Comparison of ENCODE assay signal across 18 cellular contexts in genomic region chr21:44637851-44638348, GRCh38. TPM values are rescaled to one million over a fixed set of nuclear protein-coding genes. Genes with fewer than 3 reads are reported as not detected.
"Had no signal": no experiment of that assay in that cellular context is flagged by ENCODE, and none has a peak within 500 bp of the region (broad histone marks: within the 10 kb centered on the region; RNA-seq: fewer than 3 reads in every experiment).

No MANE protein-coding gene starts in this region.

RNA-seq across cellular contexts. Expression of gene KRTAP10-10, which starts 0.7 kb away (rescaled TPM):
- total RNA-seq: epithelial cell of proximal tubule, esophagus squamous epithelium, gastroesophageal sphincter, left ventricle myocardium inferior, lower lobe of right lung, mesothelial cell of epicardium, mucosa of gallbladder, myocyte, natural killer cell, neural crest cell, occipital lobe, prostate gland, renal cortical epithelial cell, thyroid gland, upper lobe of left lung had no signal
- polyA plus RNA-seq: immature natural killer cell, keratinocyte had no signal

RNA-seq across cellular contexts. Expression of gene KRTAP10-11, which starts 8.3 kb away (rescaled TPM):
- total RNA-seq: epithelial cell of proximal tubule, esophagus squamous epithelium, gastroesophageal sphincter, left ventricle myocardium inferior, lower lobe of right lung, mesothelial cell of epicardium, mucosa of gallbladder, myocyte, natural killer cell, neural crest cell, occipital lobe, prostate gland, renal cortical epithelial cell, thyroid gland, upper lobe of left lung had no signal
- polyA plus RNA-seq: immature natural killer cell, keratinocyte had no signal

RNA-seq across cellular contexts. Expression of gene KRTAP10-9, which starts 11.0 kb away (rescaled TPM):
- total RNA-seq: epithelial cell of proximal tubule, esophagus squamous epithelium, gastroesophageal sphincter, left ventricle myocardium inferior, lower lobe of right lung, mesothelial cell of epicardium, mucosa of gallbladder, myocyte, natural killer cell, neural crest cell, occipital lobe, prostate gland, renal cortical epithelial cell, thyroid gland, upper lobe of left lung had no signal
- polyA plus RNA-seq: immature natural killer cell, keratinocyte had no signal

RNA-seq across cellular contexts. Expression of gene KRTAP12-4, which starts 16.6 kb away (rescaled TPM):
- total RNA-seq: epithelial cell of proximal tubule, esophagus squamous epithelium, gastroesophageal sphincter, left ventricle myocardium inferior, lower lobe of right lung, mesothelial cell of epicardium, mucosa of gallbladder, myocyte, natural killer cell, neural crest cell, occipital lobe, prostate gland, renal cortical epithelial cell, suprapubic skin, thyroid gland, upper lobe of left lung had no signal
- polyA plus RNA-seq: immature natural killer cell, keratinocyte had no signal

RNA-seq across cellular contexts. Expression of gene KRTAP12-3, which starts 19.8 kb away (rescaled TPM):
- total RNA-seq: epithelial cell of proximal tubule, esophagus squamous epithelium, gastroesophageal sphincter, left ventricle myocardium inferior, lower lobe of right lung, mesothelial cell of epicardium, mucosa of gallbladder, myocyte, neural crest cell, occipital lobe, prostate gland, renal cortical epithelial cell, thyroid gland, upper lobe of left lung had no signal
- polyA plus RNA-seq: keratinocyte had no signal
